Comparison of ENCODE assay signal across 8 cellular contexts in genomic region chr5:154858972-154859950, GRCh38. TPM values are rescaled to one million over a fixed set of nuclear protein-coding genes. Genes with fewer than 3 reads are reported as not detected.
DNase-seq lines count a peak whose midpoint lies in the region; ATAC-seq and TF ChIP-seq lines count a peak whose summit lies in the region.

No MANE protein-coding gene starts in this region.

- H3F3A ChIP-seq in SU-DHL-6 (ENCODE audit: insufficient read depth): peaks cover 10% of the 10 kb centered on the region; the same call in 1 of the 2 replicates

- DNase-seq in CD14-positive monocyte (ENCODE audit: low spot score) (no peak), HAP-1 (ENCODE audit: low spot score in 2 of 2) (peak in 1 of 2 experiments; percentile 16), endodermal cell (peak; percentile 54), neural crest cell (ENCODE audit: low read depth, low spot score) (no peak), LoVo (ENCODE audit: low spot score) (no peak), putamen (ENCODE audit: low spot score) (no peak)

- no peaks in the 10 kb centered on the region for H3K9me2 ChIP-seq in SU-DHL-6 (replicated peaks; ENCODE audit: insufficient read depth, low read length)

- peak overlapping the region; percentile 77 to 96 for H3K4me3 Mint-ChIP-seq in CD14-positive monocyte
- H3K4me3 Mint-ChIP-seq in endodermal cell: peak overlapping the region; percentile 93
- peak overlapping the region; percentile 100 for H3K4me3 Mint-ChIP-seq in neural crest cell

- peaks cover 23% of the 10 kb centered on the region for H4K20me1 ChIP-seq in SU-DHL-6 (ENCODE audit: low read depth, low read length)

- peak overlapping the region; percentile 93 to 99 (median 99) for H3K27ac Mint-ChIP-seq in CD14-positive monocyte
- H3K27ac Mint-ChIP-seq in endodermal cell: peak overlapping the region; percentile 100
- peak overlapping the region; percentile 100 for H3K27ac Mint-ChIP-seq in neural crest cell (ENCODE audit: unreplicated experiment)

- peak overlapping the region; percentile 89 for H3K4me3 ChIP-seq in HAP-1
- H3K4me3 ChIP-seq in SU-DHL-6 (ENCODE audit: insufficient read depth, low read length, poor library complexity, severe bottlenecking): peak overlapping the region; percentile 99
- peak overlapping the region; percentile 95 for H3K4me3 ChIP-seq in endodermal cell (ENCODE audit: low read length)

- H3K27me3 ChIP-seq in HAP-1 (ENCODE audit: low read depth) (no peaks in the 10 kb centered on the region), SU-DHL-6 (ENCODE audit: low read length) (no peaks in the 10 kb centered on the region), endodermal cell (ENCODE audit: control insufficient read depth, insufficient read depth, low read length, poor library complexity, severe bottlenecking) (no peaks in the 10 kb centered on the region)

- in situ Hi-C loops in HAP-1 (cut with MboI; ENCODE audit: low sequenced_read_pairs): no loop called here

- H3K36me3 ChIP-seq in HAP-1 (replicated peaks): peaks cover 13% of the 10 kb centered on the region
- H3K36me3 ChIP-seq in SU-DHL-6 (ENCODE audit: low read length): peaks cover 10% of the 10 kb centered on the region; the same call in 1 of the 2 replicates
- H3K36me3 ChIP-seq in endodermal cell (ENCODE audit: control insufficient read depth, insufficient read depth, low read length): peaks cover 11% of the 10 kb centered on the region

- peaks cover 0 to 4% (median 2%) of the 10 kb centered on the region in 3 donors for H3K27me3 Mint-ChIP-seq in CD14-positive monocyte (ENCODE audit: low read depth in 3 of 3)
- H3K27me3 Mint-ChIP-seq in endodermal cell (ENCODE audit: insufficient read depth): no peaks in the 10 kb centered on the region
- no peaks in the 10 kb centered on the region for H3K27me3 Mint-ChIP-seq in neural crest cell (ENCODE audit: low read depth)

- WGBS in endodermal cell (ENCODE audit: insufficient coverage in 1 of 2, insufficient read length in 1 of 2), 2 experiments: 13 to 19% methylated on average over 11 to 26 of the region's 26 CpGs

- peak overlapping the region; percentile 84 for H3K4me2 ChIP-seq in SU-DHL-6 (ENCODE audit: low read depth, low read length, poor library complexity, severe bottlenecking)

- H3K79me2 ChIP-seq in SU-DHL-6 (ENCODE audit: insufficient read depth, low read length): peaks cover 56% of the 10 kb centered on the region

- intact Hi-C loops in CD14-positive monocyte (cut with micrococcal nuclease): loop anchor here (2.0 to 10.0 kb wide), 6 partner anchors 78 to 412 kb away; partner anchors contain the start of genes GEMIN5 (in 1 of the 2), MRPL22 (in 1 of the 2) and SAP30L (in 1 of the 2)

- H3K27ac ChIP-seq in SU-DHL-6 (ENCODE audit: low read depth, low read length): peak overlapping the region; percentile 87
- H3K27ac ChIP-seq in endodermal cell (ENCODE audit: low read depth, low read length): peak overlapping the region; percentile 100

- TF ChIP-seq CTCF in CD14-positive monocyte (IDR thresholded peaks at IDR 0.05) (no peak), SU-DHL-6 (IDR thresholded peaks at IDR 0.05; ENCODE audit: insufficient read depth, low read length, poor library complexity, severe bottlenecking) (no peak), endodermal cell (conservative IDR thresholded peaks at IDR 0.05) (no peak), neural crest cell (conservative IDR thresholded peaks at IDR 0.05) (no peak)

- H3K9me3 ChIP-seq in HAP-1 (no peaks in the 10 kb centered on the region; the same call in 1 of the 2 replicates), SU-DHL-6 (ENCODE audit: insufficient read depth, low read length) (no peaks in the 10 kb centered on the region), endodermal cell (ENCODE audit: control insufficient read depth, low read length) (no peaks in the 10 kb centered on the region)

- peak overlapping the region; percentile 74 for H3K9ac ChIP-seq in SU-DHL-6 (ENCODE audit: low read length)
- H3K9ac ChIP-seq in endodermal cell (ENCODE audit: extremely low read depth, low read length, poor library complexity, severe bottlenecking): peak overlapping the region; percentile 87

- no peak for ATAC-seq in GM21447 (IDR thresholded peaks at IDR 0.05; ENCODE audit: unreplicated experiment)

- H3K36me3 Mint-ChIP-seq in CD14-positive monocyte: peaks cover 5 to 16% of the 10 kb centered on the region in 2 donors
- H3K36me3 Mint-ChIP-seq in endodermal cell (ENCODE audit: low read depth): peaks cover 15% of the 10 kb centered on the region
- peaks cover 7% of the 10 kb centered on the region for H3K36me3 Mint-ChIP-seq in neural crest cell (ENCODE audit: low read depth)

- H3K4me1 Mint-ChIP-seq in CD14-positive monocyte: peaks cover 54% of the 10 kb centered on the region
- peaks cover 22% of the 10 kb centered on the region for H3K4me1 Mint-ChIP-seq in endodermal cell
- peaks cover 31% of the 10 kb centered on the region for H3K4me1 Mint-ChIP-seq in neural crest cell

- peak overlapping the region; percentile 55 for H2AFZ ChIP-seq in SU-DHL-6 (ENCODE audit: low read depth, low read length, severe bottlenecking)

- H3K4me1 ChIP-seq in HAP-1: peaks cover 19% of the 10 kb centered on the region
- peaks cover 4% of the 10 kb centered on the region for H3K4me1 ChIP-seq in endodermal cell (ENCODE audit: control insufficient read depth, insufficient read depth, low read length)

- H3K9me3 Mint-ChIP-seq in CD14-positive monocyte: peaks cover 0 to 2% (median 0%) of the 10 kb centered on the region in 7 donors
- no peaks in the 10 kb centered on the region for H3K9me3 Mint-ChIP-seq in endodermal cell
- H3K9me3 Mint-ChIP-seq in neural crest cell: no peaks in the 10 kb centered on the region

RNA-seq across cellular contexts. Expression of gene CNOT8, which starts 0.8 kb away (rescaled TPM):
- polyA plus RNA-seq in CD14-positive monocyte: 100 to 1,000 TPM; 147 to 160 TPM
- total RNA-seq in endodermal cell (10 to 100 TPM; 44.6 to 48.8 TPM), neural crest cell (51.9 and 53.1 TPM in 2 replicates)
- 71.1 TPM for polyA plus RNA-seq in endodermal cell (2013, experiment 1 of 2)
- polyA plus RNA-seq in endodermal cell (2013, experiment 2 of 2): 71.0 TPM

RNA-seq across cellular contexts. Expression of gene FAXDC2, which starts 8.9 kb away (rescaled TPM):
- polyA plus RNA-seq in CD14-positive monocyte: under 1 TPM; 0.30 to 0.60 TPM
- total RNA-seq in endodermal cell: 1 to 10 TPM; 2.3 to 6.2 TPM
- polyA plus RNA-seq in endodermal cell (2013, experiment 1 of 2): 12.0 TPM
- polyA plus RNA-seq in endodermal cell (2013, experiment 2 of 2): 10.4 TPM
- total RNA-seq in neural crest cell: 2.7 and 2.9 TPM in 2 replicates
